In genomic region chr2:237966565-237967462, GRCh38 we compare ENCODE assay signal across 8 cellular contexts. TPM values are rescaled to one million over a fixed set of nuclear protein-coding genes. Genes with fewer than 3 reads are reported as not detected.
DNase-seq lines count a peak whose midpoint lies in the region; ATAC-seq and TF ChIP-seq lines count a peak whose summit lies in the region.

A gene with protein sequence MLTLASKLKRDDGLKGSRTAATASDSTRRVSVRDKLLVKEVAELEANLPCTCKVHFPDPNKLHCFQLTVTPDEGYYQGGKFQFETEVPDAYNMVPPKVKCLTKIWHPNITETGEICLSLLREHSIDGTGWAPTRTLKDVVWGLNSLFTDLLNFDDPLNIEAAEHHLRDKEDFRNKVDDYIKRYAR (plus strand): TSS chr2:237967014. CDS start chr2:237973108, 6,094 bp downstream.

- H3K27ac Mint-ChIP-seq in dendritic cell treated with granulocyte-macrophage colony-stimulating factor and Interleukin-4, amounts not matched to agents 40 ng/mL and 50 ng/mL, for 4 days = peak within 1 kb of the TSS; percentile 94

- peaks cover 23% of the 10 kb centered on the region for H3K9me3 Mint-ChIP-seq in dendritic cell treated with granulocyte-macrophage colony-stimulating factor and Interleukin-4, amounts not matched to agents 40 ng/mL and 50 ng/mL, for 4 days

- peaks cover 17% of the 10 kb centered on the region for H3K9me3 ChIP-seq in BLaER1
- peaks cover 0 to 13% of the 10 kb centered on the region in 2 donors for H3K9me3 ChIP-seq in left lung

- H3K27me3 ChIP-seq in BLaER1 (no peaks in the 10 kb centered on the region), left lung (no peaks in the 10 kb centered on the region)

- H3K4me1 ChIP-seq in BLaER1 (peaks cover 40% of the 10 kb centered on the region), left lung (peaks cover 17 to 42% of the 10 kb centered on the region in 2 donors)

- ATAC-seq in GM19324 (IDR thresholded peaks at IDR 0.05; ENCODE audit: low FRiP score, unreplicated experiment) (peak; percentile 95), HG03469 (IDR thresholded peaks at IDR 0.05; ENCODE audit: unreplicated experiment) (peak; percentile 81), left lung (peak; percentile 97)

- peak within 1 kb of the TSS; percentile 95 for H3K4me3 ChIP-seq in BLaER1
- peak within 1 kb of the TSS; percentile 78 to 83 for H3K4me3 ChIP-seq in left lung

- H3K27ac ChIP-seq in BLaER1 = peak within 1 kb of the TSS; percentile 80
- peak within 1 kb of the TSS; percentile 56 to 81 for H3K27ac ChIP-seq in left lung

- TF ChIP-seq CTCF in left lung (IDR thresholded peaks at IDR 0.05) = no peak

- H3K4me3 Mint-ChIP-seq in dendritic cell treated with granulocyte-macrophage colony-stimulating factor and Interleukin-4, amounts not matched to agents 40 ng/mL and 50 ng/mL, for 4 days = peak within 1 kb of the TSS; percentile 90

- peak within 1 kb of the TSS; percentile 89 for H3K9ac ChIP-seq in BLaER1

- intact Hi-C loops in dendritic cell treated with granulocyte-macrophage colony-stimulating factor and Interleukin-4, amounts not matched to agents 40 ng/mL and 50 ng/mL, for 4 days (cut with micrococcal nuclease) = loop anchor here (5.0 kb wide), 2 partner anchors 35 to 100 kb away; no protein-coding TSS in a partner anchor
- intact Hi-C loops in left lung (cut with DNase I) = no loop called here

- H3K4me2 ChIP-seq in BLaER1 = peak within 1 kb of the TSS; percentile 99

- peaks cover 54% of the 10 kb centered on the region for H3K4me1 Mint-ChIP-seq in dendritic cell treated with granulocyte-macrophage colony-stimulating factor and Interleukin-4, amounts not matched to agents 40 ng/mL and 50 ng/mL, for 4 days (ENCODE audit: low read depth)

- H3K36me3 Mint-ChIP-seq in dendritic cell treated with granulocyte-macrophage colony-stimulating factor and Interleukin-4, amounts not matched to agents 40 ng/mL and 50 ng/mL, for 4 days (ENCODE audit: low read depth) = peaks cover 55% of the 10 kb centered on the region

- DNase-seq in NCI-H526 treated with DMSO at 0.1 percent for 48 hours (lab: John Stamatoyannopoulos, UW) = peak; percentile 96
- DNase-seq in activated CD4-positive, alpha-beta T cell treated with anti-CD3 and anti-CD28 coated beads, Interleukin-2, amount 50 U/mL, for 1 hour = peak; percentile 97
- DNase-seq in left lung = peak; percentile 98
- DNase-seq in stimulated activated CD4-positive, alpha-beta T cell treated with anti-CD3 and anti-CD28 coated beads, Interleukin-2, amount 100 ng/mL, for 48 hours = peak; percentile 96 to 97

- H3K27me3 Mint-ChIP-seq in dendritic cell treated with granulocyte-macrophage colony-stimulating factor and Interleukin-4, amounts not matched to agents 40 ng/mL and 50 ng/mL, for 4 days = no peaks in the 10 kb centered on the region

- H3K36me3 ChIP-seq in BLaER1 = 0 out of 2 replicates have a peak, but pooled peaks cover 3% of the 10 kb centered on the region
- H3K36me3 ChIP-seq in left lung = no peaks in the 10 kb centered on the region

- peaks cover 45% of the 10 kb centered on the region for H4K20me1 ChIP-seq in BLaER1

RNA-seq across cellular contexts. Expression of the gene that starts here (rescaled TPM):
- total RNA-seq in left lung = 10 to 100 TPM; 48.5 to 58.9 TPM

Comparison
In these comparisons a context has a peak if more than half of its experiments do, and no peak if none do; other contexts are left out.
1. Peak in every context shown above with its lines: DNase-seq, ATAC-seq, H3K4me3 ChIP-seq and H3K27ac ChIP-seq.